23 cellular contexts compared by ENCODE assay signal in genomic region chr3:173700336-173700735, GRCh38.
"Had no signal": no experiment of that assay in that cellular context is flagged by ENCODE, and none has a peak within 500 bp of the region (broad histone marks: within the 10 kb centered on the region; RNA-seq: fewer than 3 reads in every experiment).

No MANE protein-coding gene starts in this region.

- H3K36me3 Mint-ChIP-seq: mesothelial cell of epicardium; naive B cell; naive thymus-derived CD8-positive, alpha-beta T cell had no signal

- H3K4me1 Mint-ChIP-seq: mesothelial cell of epicardium; naive B cell; naive thymus-derived CD8-positive, alpha-beta T cell had no signal

- H3K4me3 Mint-ChIP-seq: effector memory CD8-positive, alpha-beta T cell; endodermal cell; mesothelial cell of epicardium; naive B cell; naive thymus-derived CD8-positive, alpha-beta T cell had no signal

- H3K9me3 ChIP-seq: mucosa of descending colon had no signal

- H2AFZ ChIP-seq: hepatocyte had no signal

- H3K4me1 ChIP-seq: esophagus squamous epithelium, gastroesophageal sphincter, heart left ventricle, left lung, lower lobe of right lung had no signal

- DNase-seq: dermis blood vessel endothelial cell; dorsolateral prefrontal cortex; effector CD4-positive, alpha-beta T cell; effector memory CD8-positive, alpha-beta T cell; endodermal cell; erythroblast; esophagus squamous epithelium; foreskin fibroblast; heart left ventricle; left cardiac atrium; left ventricle myocardium superior; lower lobe of right lung; mesenchymal stem cell; mucosa of descending colon; naive B cell; naive thymus-derived CD8-positive, alpha-beta T cell had no signal

- H3K36me3 ChIP-seq: esophagus squamous epithelium, gastroesophageal sphincter, heart left ventricle, left lung, lower lobe of right lung had no signal

- ATAC-seq: effector memory CD8-positive, alpha-beta T cell; esophagus mucosa; gastroesophageal sphincter; heart left ventricle; left cardiac atrium; left lung; left ventricle myocardium superior; lower lobe of right lung; mucosa of descending colon; naive thymus-derived CD8-positive, alpha-beta T cell had no signal

- H3K27me3 ChIP-seq: dorsolateral prefrontal cortex, esophagus squamous epithelium, gastroesophageal sphincter, heart left ventricle, hepatocyte, left lung had no signal

- H3K4me3 ChIP-seq: coronary artery, dorsolateral prefrontal cortex, esophagus squamous epithelium, gastroesophageal sphincter, heart left ventricle, hepatocyte, left lung, lower lobe of right lung, mucosa of descending colon had no signal

- H3K27ac ChIP-seq: coronary artery, dorsolateral prefrontal cortex, epithelial cell of prostate, esophagus squamous epithelium, gastroesophageal sphincter, heart left ventricle, hepatocyte, left lung, lower lobe of right lung had no signal

- H3K27ac Mint-ChIP-seq: effector memory CD8-positive, alpha-beta T cell; mesothelial cell of epicardium; naive B cell; naive thymus-derived CD8-positive, alpha-beta T cell had no signal

- H3K4me2 ChIP-seq: hepatocyte had no signal

- H3K27me3 Mint-ChIP-seq: effector memory CD8-positive, alpha-beta T cell; naive B cell; naive thymus-derived CD8-positive, alpha-beta T cell had no signal

- H3K79me2 ChIP-seq: hepatocyte had no signal
